In the genomic region with DNA sequence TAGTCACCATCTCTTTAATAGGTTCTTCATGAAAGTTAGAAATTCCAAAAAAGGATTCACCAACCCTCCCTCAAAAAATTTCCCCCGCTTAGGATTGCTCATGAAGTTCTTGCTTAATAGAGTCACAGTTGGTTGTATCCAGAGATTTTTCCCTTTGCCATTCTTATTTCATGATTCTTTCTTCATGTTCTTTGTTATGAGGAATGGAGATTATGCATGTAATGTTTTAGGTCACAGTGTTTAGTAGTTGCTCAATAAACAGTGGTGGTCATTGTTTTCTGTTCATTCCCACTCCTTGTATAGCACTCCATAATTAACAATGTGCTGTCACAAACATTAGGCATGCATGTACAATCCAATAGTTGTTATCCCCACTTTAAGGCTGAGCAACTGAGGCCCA, we compare ENCODE assay signal across 25 cellular contexts. TPM values are rescaled to one million over a fixed set of nuclear protein-coding genes. Genes with fewer than 3 reads are reported as not detected.
A peak's percentile ranks its signal among the peaks of the same experiment; 100 is the strongest.
DNase-seq lines count a peak whose midpoint lies in the region; ATAC-seq and TF ChIP-seq lines count a peak whose summit lies in the region.
"Had no signal": no experiment of that assay in that cellular context is flagged by ENCODE, and none has a peak within 500 bp of the region (broad histone marks: within the 10 kb centered on the region; RNA-seq: fewer than 3 reads in every experiment).

No MANE protein-coding gene starts in this region.

- no peak for TF ChIP-seq CTCF in CD8-positive, alpha-beta T cell (IDR thresholded peaks at IDR 0.05)
- TF ChIP-seq CTCF in activated B cell treated with CpG ODN at 0.5 μM for 24 hours (IDR thresholded peaks at IDR 0.05), result no peak
- TF ChIP-seq CTCF in GM10266 (IDR thresholded peaks at IDR 0.05; ENCODE audit: control insufficient read depth, insufficient read depth, low read depth, missing control alignments), result no peak
- no peak for TF ChIP-seq CTCF in SK-N-SH (IDR thresholded peaks at IDR 0.05)

- no peaks in the 10 kb centered on the region for H4K20me1 ChIP-seq in SK-N-SH (ENCODE audit: insufficient read depth)

- H3K9ac ChIP-seq in rectal smooth muscle tissue (ENCODE audit: low read length), result no peak overlapping the region
- H3K9ac ChIP-seq in SK-N-SH, result no peak overlapping the region

- no peak for DNase-seq in CD8-positive, alpha-beta T cell
- DNase-seq in activated B cell treated with CpG ODN at 0.5 μM for 24 hours, result no peak
- DNase-seq in fibroblast of peridontal ligament (ENCODE audit: extremely low read depth), result peak; percentile 10
- DNase-seq in GM10266 (ENCODE audit: extremely low spot score), result no peak
- DNase-seq in SK-N-SH, result no peak
- DNase-seq: activated CD4-positive, alpha-beta T cell treated with anti-CD3 and anti-CD28 coated beads, Interleukin-2, amount 10 ng/mL, durations not matched to agents 7 days and 5 days; activated effector memory CD4-positive, alpha-beta T cell treated with Interleukin-2 at 50 U/mL for 16 hours; activated naive CD8-positive, alpha-beta T cell treated with anti-CD3 and anti-CD28 coated beads, Interleukin-2, amount 50 U/mL, for 24 hours; brain microvascular endothelial cell; cortex of kidney; DMS79; HFFc6; left lung; NCI-H1092 treated with DMSO at 0.1 percent for 48 hours; NCI-H2081 treated with DMSO at 0.1 percent for 48 hours; NCI-H510A treated with DMSO at 0.1 percent for 48 hours had no signal

- H3K27me3 Mint-ChIP-seq in CD8-positive, alpha-beta T cell (ENCODE audit: low read depth), result no peaks in the 10 kb centered on the region
- H3K27me3 Mint-ChIP-seq in activated B cell treated with CpG ODN at 0.5 μM for 24 hours, result no peaks in the 10 kb centered on the region
- H3K27me3 Mint-ChIP-seq: activated CD4-positive, alpha-beta T cell treated with anti-CD3 and anti-CD28 coated beads, Interleukin-2, amount 10 ng/mL, durations not matched to agents 7 days and 5 days; activated naive CD8-positive, alpha-beta T cell treated with anti-CD3 and anti-CD28 coated beads, Interleukin-2, amount 50 U/mL, for 24 hours had no signal

- CTCF ChIA-PET in CD8-positive, alpha-beta T cell (lab: Charles Lee), result no interaction called here
- CTCF ChIA-PET in activated B cell treated with CpG ODN at 0.5 μM for 24 hours (lab: Charles Lee) (no interaction called here), SK-N-SH (lab: Yijun Ruan, JAX) (no interaction called here)

- no peak overlapping the region for H3K4me3 Mint-ChIP-seq in CD8-positive, alpha-beta T cell
- H3K4me3 Mint-ChIP-seq in activated B cell treated with CpG ODN at 0.5 μM for 24 hours, result no peak overlapping the region
- H3K4me3 Mint-ChIP-seq: activated CD4-positive, alpha-beta T cell treated with anti-CD3 and anti-CD28 coated beads, Interleukin-2, amount 10 ng/mL, durations not matched to agents 7 days and 5 days; activated naive CD8-positive, alpha-beta T cell treated with anti-CD3 and anti-CD28 coated beads, Interleukin-2, amount 50 U/mL, for 24 hours; HFFc6; mesothelial cell of epicardium; T-helper 1 cell treated with Interleukin-12 subunit alpha and Interleukin-12 subunit beta and Interleukin-4 antibody, amounts not matched to agents 30 μg/mL and 1 μg/mL, for 36 hours had no signal

- H3K79me2 ChIP-seq in SK-N-SH (ENCODE audit: insufficient read depth), result no peaks in the 10 kb centered on the region
- H3K79me2 ChIP-seq: hepatocyte had no signal

- no peak for TF ChIP-seq EP300 in SK-N-SH (IDR thresholded peaks at IDR 0.05; ENCODE audit: borderline replicate concordance in 1 of 2, low read depth in 1 of 2, low read length in 1 of 2)

- peak overlapping the region; percentile 25 for H3K27ac Mint-ChIP-seq in CD8-positive, alpha-beta T cell
- H3K27ac Mint-ChIP-seq in activated B cell treated with CpG ODN at 0.5 μM for 24 hours, result peak overlapping the region; percentile 37
- H3K27ac Mint-ChIP-seq: activated CD4-positive, alpha-beta T cell treated with anti-CD3 and anti-CD28 coated beads, Interleukin-2, amount 10 ng/mL, durations not matched to agents 7 days and 5 days; activated naive CD8-positive, alpha-beta T cell treated with anti-CD3 and anti-CD28 coated beads, Interleukin-2, amount 50 U/mL, for 24 hours; HFFc6; mesothelial cell of epicardium; progenitor cell of endocrine pancreas; T-helper 1 cell treated with Interleukin-12 subunit alpha and Interleukin-12 subunit beta and Interleukin-4 antibody, amounts not matched to agents 30 μg/mL and 1 μg/mL, for 36 hours had no signal

- no peaks in the 10 kb centered on the region for H3K9me3 Mint-ChIP-seq in CD8-positive, alpha-beta T cell
- no peaks in the 10 kb centered on the region for H3K9me3 Mint-ChIP-seq in activated B cell treated with CpG ODN at 0.5 μM for 24 hours
- H3K9me3 Mint-ChIP-seq: activated CD4-positive, alpha-beta T cell treated with anti-CD3 and anti-CD28 coated beads, Interleukin-2, amount 10 ng/mL, durations not matched to agents 7 days and 5 days; activated naive CD8-positive, alpha-beta T cell treated with anti-CD3 and anti-CD28 coated beads, Interleukin-2, amount 50 U/mL, for 24 hours; HFFc6; mesothelial cell of epicardium had no signal

- no peak overlapping the region for H2AFZ ChIP-seq in SK-N-SH (ENCODE audit: low read depth)
- H2AFZ ChIP-seq: hepatocyte had no signal

- H3K27ac ChIP-seq in CD8-positive, alpha-beta T cell (ENCODE audit: low read depth, low read length), result no peak overlapping the region
- H3K27ac ChIP-seq in rectal smooth muscle tissue (ENCODE audit: low read depth, low read length) (peak overlapping the region; percentile 32), SK-N-SH (ENCODE audit: low read depth in 2 of 2, low read length in 1 of 2) (no peak overlapping the region)
- H3K27ac ChIP-seq: brain microvascular endothelial cell, foreskin keratinocyte, hepatocyte, left lung had no signal

- H3K27me3 ChIP-seq in CD8-positive, alpha-beta T cell (ENCODE audit: insufficient read depth, low read length), result no peaks in the 10 kb centered on the region
- H3K27me3 ChIP-seq in rectal smooth muscle tissue (ENCODE audit: control insufficient read depth, insufficient read depth, low read length) (no peaks in the 10 kb centered on the region), SK-N-SH (ENCODE audit: insufficient read depth) (no peaks in the 10 kb centered on the region)
- H3K27me3 ChIP-seq: brain microvascular endothelial cell, foreskin keratinocyte, hepatocyte, left lung had no signal

- WGBS in SK-N-SH (ENCODE audit: low lambda C conversion rate), result 100% methylated on average over 1 of the region's 1 CpG

- ATAC-seq in CD8-positive, alpha-beta T cell, result no peak
- no peak for ATAC-seq in activated B cell treated with CpG ODN at 0.5 μM for 24 hours (ENCODE audit: low read depth)
- no peak for ATAC-seq in HG03175 (IDR thresholded peaks at IDR 0.05; ENCODE audit: unreplicated experiment)
- no peak for ATAC-seq in GM21390 (IDR thresholded peaks at IDR 0.05; ENCODE audit: unreplicated experiment)
- ATAC-seq: activated naive CD8-positive, alpha-beta T cell treated with anti-CD3 and anti-CD28 coated beads, Interleukin-2, amount 50 U/mL, for 24 hours; foreskin keratinocyte; left lung; Panc1 had no signal

- H3K4me1 ChIP-seq in CD8-positive, alpha-beta T cell (ENCODE audit: insufficient read depth, low read length), result peaks cover under 1% of the 10 kb centered on the region
- H3K4me1 ChIP-seq in rectal smooth muscle tissue (ENCODE audit: control insufficient read depth, insufficient read depth, low read length) (peaks cover 2% of the 10 kb centered on the region), SK-N-SH (ENCODE audit: control insufficient read depth in 1 of 2, insufficient read depth in 2 of 2, low read depth in 1 of 2, low read length in 1 of 2) (peaks cover 0 to 3% of the 10 kb centered on the region in 2 experiments; a peak in 2 of 4 replicates)
- H3K4me1 ChIP-seq: foreskin keratinocyte, left lung had no signal

- H3K9me3 ChIP-seq in CD8-positive, alpha-beta T cell (ENCODE audit: low read length), result no peaks in the 10 kb centered on the region
- no peaks in the 10 kb centered on the region for H3K9me3 ChIP-seq in SK-N-SH
- H3K9me3 ChIP-seq: left lung had no signal

- H3K36me3 Mint-ChIP-seq in CD8-positive, alpha-beta T cell, result peaks cover 57% of the 10 kb centered on the region
- peaks cover 50% of the 10 kb centered on the region for H3K36me3 Mint-ChIP-seq in activated B cell treated with CpG ODN at 0.5 μM for 24 hours (ENCODE audit: low read depth)
- H3K36me3 Mint-ChIP-seq: mesothelial cell of epicardium had no signal

- H3K9me2 ChIP-seq in SK-N-SH, result no peaks in the 10 kb centered on the region

- no peaks in the 10 kb centered on the region for H3F3A ChIP-seq in SK-N-SH (replicated peaks; ENCODE audit: insufficient read depth)

- H3K4me2 ChIP-seq in SK-N-SH, result no peak overlapping the region

- H3K36me3 ChIP-seq in CD8-positive, alpha-beta T cell (ENCODE audit: insufficient read depth, low read length), result no peaks in the 10 kb centered on the region
- no peaks in the 10 kb centered on the region for H3K36me3 ChIP-seq in rectal smooth muscle tissue (ENCODE audit: control insufficient read depth, insufficient read depth, low read length)
- no peaks in the 10 kb centered on the region for H3K36me3 ChIP-seq in SK-N-SH (replicated peaks in 1 of 2; ENCODE audit: control insufficient read depth in 1 of 2, insufficient read depth in 2 of 2, low read length in 1 of 2)
- H3K36me3 ChIP-seq: brain microvascular endothelial cell, left lung had no signal

- POLR2A ChIA-PET in CD8-positive, alpha-beta T cell (lab: Charles Lee), result interaction anchor here (0.7 kb wide), 1 partner anchor 70 kb away, joined by 4 read pairs; no protein-coding TSS in a partner anchor
- POLR2A ChIA-PET in activated B cell treated with CpG ODN at 0.5 μM for 24 hours (lab: Charles Lee), result interaction anchor here (1.2 to 1.9 kb wide), 2 partner anchors 32 to 78 kb away, joined by 4 to 10 read pairs; partner anchors contain the start of gene GNG2
- POLR2A ChIA-PET in SK-N-SH (lab: Yijun Ruan, JAX), result no interaction called here

- intact Hi-C loops in CD8-positive, alpha-beta T cell (cut with DNase I, micrococcal nuclease), result no loop called here
- intact Hi-C loops in activated B cell treated with CpG ODN at 0.5 μM for 24 hours (cut with micrococcal nuclease), result loop anchor here (2.0 kb wide), 2 partner anchors 17 to 71 kb away; no protein-coding TSS in a partner anchor

- peaks cover 68% of the 10 kb centered on the region for H3K4me1 Mint-ChIP-seq in CD8-positive, alpha-beta T cell (ENCODE audit: low read depth)
- H3K4me1 Mint-ChIP-seq in activated B cell treated with CpG ODN at 0.5 μM for 24 hours, result peaks cover 36% of the 10 kb centered on the region

- no peak for TF ChIP-seq RAD21 in SK-N-SH (IDR thresholded peaks at IDR 0.05; ENCODE audit: low read length)

- no peak overlapping the region for H3K4me3 ChIP-seq in CD8-positive, alpha-beta T cell (ENCODE audit: low read depth, low read length)
- H3K4me3 ChIP-seq in rectal smooth muscle tissue (ENCODE audit: low read length) (no peak overlapping the region), SK-N-SH (ENCODE audit: low read depth in 2 of 2, low read length in 1 of 2) (no peak overlapping the region)
- H3K4me3 ChIP-seq: hepatocyte, left lung had no signal

TF ChIP-seq in SK-N-SH, 30 proteins besides CTCF, POLR2A, EP300 and RAD21 (continues in another document):
- TF ChIP-seq TAF1 (IDR thresholded peaks at IDR 0.05; ENCODE audit: borderline replicate concordance, low read depth, low read length), result no peak

RNA-seq across cellular contexts. Expression of gene RTRAF, which starts 51.2 kb away (rescaled TPM):
- 100 to 1,000 TPM; 155 to 161 TPM for total RNA-seq in CD8-positive, alpha-beta T cell
- total RNA-seq in activated B cell treated with CpG ODN at 0.5 μM for 24 hours, result 160 and 163 TPM in 2 replicates
- 42.5 and 43.6 TPM in 2 replicates for polyA plus RNA-seq in SK-N-SH (2012; rRNA removed)
- 68.2 and 96.1 TPM in 2 replicates for polyA plus RNA-seq in SK-N-SH (2012; cell fraction: cytosol; rRNA removed)
- polyA plus RNA-seq in SK-N-SH (2012; cell fraction: nucleus; rRNA removed), result 12.3 and 26.7 TPM in 2 replicates
